7 cellular contexts compared by ENCODE assay signal in genomic region chrX:71869483-71870005, GRCh38. TPM values are rescaled to one million over a fixed set of nuclear protein-coding genes. Genes with fewer than 3 reads are reported as not detected.
DNase-seq lines count a peak whose midpoint lies in the region; ATAC-seq and TF ChIP-seq lines count a peak whose summit lies in the region.
"Not testable (repeated sequence)": the region's sequence is repeated elsewhere in the genome, so short reads cannot be mapped to it uniquely, and the experiment has no call there.
"Had no signal": no experiment of that assay in that cellular context is flagged by ENCODE, and none has a peak within 500 bp of the region (broad histone marks: within the 10 kb centered on the region; RNA-seq: fewer than 3 reads in every experiment).

No MANE protein-coding gene starts in this region.

- intact Hi-C loops in mammary epithelial cell (cut with micrococcal nuclease), result loop anchor here (5.0 kb wide), 1 partner anchor 258 kb away; no protein-coding TSS in a partner anchor

- dilution Hi-C loops in mammary epithelial cell (cut with HindIII; ENCODE audit: low sequenced_read_pairs), result not testable (repeated sequence)

- DNase-seq in WTC11 (ENCODE audit: low spot score); activated T-cell treated with anti-CD3 and anti-CD28 coated beads, Interleukin-2, amount 50 U/mL, for 4 hours; stimulated activated effector memory CD8-positive, alpha-beta T cell treated with anti-CD3 and anti-CD28 coated beads, Interleukin-12 subunit alpha, Interleukin-12 subunit beta, amount 100 ng/mL, for 72 hours (ENCODE audit: low spot score in 2 of 2): not testable (repeated sequence)
- DNase-seq in mammary epithelial cell, result peak; percentile 14

- peak overlapping the region; percentile 88 for H3K27ac ChIP-seq in OCI-LY3 (ENCODE audit: low read length)
- not testable (repeated sequence) for H3K27ac ChIP-seq in mammary epithelial cell (ENCODE audit: insufficient read depth, low read depth, low read length)

- CTCF ChIA-PET in WTC11 (lab: Charles Lee), result interaction anchor here (1.9 kb wide), 1 partner anchor 153 kb away, joined by 6 read pairs; no protein-coding TSS in a partner anchor
- CTCF ChIA-PET in mammary epithelial cell (lab: Charles Lee; ENCODE audit: low non-redundant PET), result not testable (repeated sequence)

- not testable (repeated sequence) for H3K9me3 ChIP-seq in OCI-LY3 (ENCODE audit: insufficient read depth, low read length)
- peaks cover 10% of the 10 kb centered on the region for H3K9me3 ChIP-seq in mammary epithelial cell (replicated peaks; ENCODE audit: insufficient read depth, low read length)

- WGBS in mammary epithelial cell (ENCODE audit: low coverage, missing lambda C conversion rate), result 72% methylated on average over 7 of the region's 15 CpGs

- not testable (repeated sequence) for ATAC-seq in WTC11; stimulated activated effector memory CD8-positive, alpha-beta T cell treated with anti-CD3 and anti-CD28 coated beads, Interleukin-12 subunit alpha, Interleukin-12 subunit beta, amount 100 ng/mL, for 72 hours
- ATAC-seq in activated T-cell treated with anti-CD3 and anti-CD28 coated beads, Interleukin-2, amount 50 U/mL, for 4 hours, result peak; percentile 7 to 45

- not testable (repeated sequence) for H3K27me3 ChIP-seq in OCI-LY3 (ENCODE audit: low read depth, low read length); mammary epithelial cell (ENCODE audit: insufficient read depth, low read length)

- 0 out of 2 replicates have a peak overlapping the region, but pooled peaks have one; percentile 19 for H3K27ac Mint-ChIP-seq in WTC11
- H3K27ac Mint-ChIP-seq in activated naive CD4-positive, alpha-beta T cell treated with anti-CD3 and anti-CD28 coated beads, Interleukin-2, amount 50 U/mL, for 24 hours, result peak overlapping the region; percentile 46
- not testable (repeated sequence) for H3K27ac Mint-ChIP-seq in stimulated activated effector memory CD8-positive, alpha-beta T cell treated with anti-CD3 and anti-CD28 coated beads, Interleukin-12 subunit alpha, Interleukin-12 subunit beta, amount 100 ng/mL, for 72 hours

- not testable (repeated sequence) for BruUV-seq in mammary epithelial cell (replicated peaks; lab: Mats Ljungman, UMichigan)

- not testable (repeated sequence) for H3K4me3 Mint-ChIP-seq in WTC11; activated T-cell treated with anti-CD3 and anti-CD28 coated beads, Interleukin-2, amount 50 U/mL, for 4 hours; activated naive CD4-positive, alpha-beta T cell treated with anti-CD3 and anti-CD28 coated beads, Interleukin-2, amount 50 U/mL, for 24 hours
- peak overlapping the region; percentile 43 for H3K4me3 Mint-ChIP-seq in stimulated activated effector memory CD8-positive, alpha-beta T cell treated with anti-CD3 and anti-CD28 coated beads, Interleukin-12 subunit alpha, Interleukin-12 subunit beta, amount 100 ng/mL, for 72 hours

- peak overlapping the region; percentile 43 for H3K4me3 ChIP-seq in OCI-LY3 (ENCODE audit: low read length)
- H3K4me3 ChIP-seq in mammary epithelial cell (replicated peaks in 1 of 3; ENCODE audit: insufficient read depth in 1 of 3, low read depth in 2 of 3, low read length in 3 of 3), result not testable (repeated sequence)

- peaks cover 42% of the 10 kb centered on the region for H3K4me1 ChIP-seq in OCI-LY3 (ENCODE audit: low read length)
- H3K4me1 ChIP-seq in mammary epithelial cell (ENCODE audit: insufficient read depth, low read length), result not testable (repeated sequence)

- not testable (repeated sequence) for H4K20me1 ChIP-seq in OCI-LY3 (ENCODE audit: insufficient read depth, low read length); mammary epithelial cell (ENCODE audit: insufficient read depth, low read length)

- not testable (repeated sequence) for H3K4me1 Mint-ChIP-seq in WTC11; activated T-cell treated with anti-CD3 and anti-CD28 coated beads, Interleukin-2, amount 50 U/mL, for 4 hours (ENCODE audit: low read depth); activated naive CD4-positive, alpha-beta T cell treated with anti-CD3 and anti-CD28 coated beads, Interleukin-2, amount 50 U/mL, for 24 hours
- H3K4me1 Mint-ChIP-seq in stimulated activated effector memory CD8-positive, alpha-beta T cell treated with anti-CD3 and anti-CD28 coated beads, Interleukin-12 subunit alpha, Interleukin-12 subunit beta, amount 100 ng/mL, for 72 hours, result peaks cover 14% of the 10 kb centered on the region

- H3K9me3 Mint-ChIP-seq in WTC11; activated T-cell treated with anti-CD3 and anti-CD28 coated beads, Interleukin-2, amount 50 U/mL, for 4 hours; activated naive CD4-positive, alpha-beta T cell treated with anti-CD3 and anti-CD28 coated beads, Interleukin-2, amount 50 U/mL, for 24 hours; stimulated activated effector memory CD8-positive, alpha-beta T cell treated with anti-CD3 and anti-CD28 coated beads, Interleukin-12 subunit alpha, Interleukin-12 subunit beta, amount 100 ng/mL, for 72 hours: not testable (repeated sequence)

- not testable (repeated sequence) for H3K79me2 ChIP-seq in OCI-LY3 (ENCODE audit: low read length); mammary epithelial cell (ENCODE audit: insufficient read depth, low read length)

- H3K36me3 Mint-ChIP-seq in WTC11; activated T-cell treated with anti-CD3 and anti-CD28 coated beads, Interleukin-2, amount 50 U/mL, for 4 hours (ENCODE audit: insufficient read depth); activated naive CD4-positive, alpha-beta T cell treated with anti-CD3 and anti-CD28 coated beads, Interleukin-2, amount 50 U/mL, for 24 hours; stimulated activated effector memory CD8-positive, alpha-beta T cell treated with anti-CD3 and anti-CD28 coated beads, Interleukin-12 subunit alpha, Interleukin-12 subunit beta, amount 100 ng/mL, for 72 hours: not testable (repeated sequence)

- H3K27me3 Mint-ChIP-seq in WTC11 (ENCODE audit: low read depth); activated naive CD4-positive, alpha-beta T cell treated with anti-CD3 and anti-CD28 coated beads, Interleukin-2, amount 50 U/mL, for 24 hours: not testable (repeated sequence)
- peaks cover 17% of the 10 kb centered on the region for H3K27me3 Mint-ChIP-seq in activated T-cell treated with anti-CD3 and anti-CD28 coated beads, Interleukin-2, amount 50 U/mL, for 4 hours (ENCODE audit: low read depth)

- H2AFZ ChIP-seq in OCI-LY3 (ENCODE audit: low read depth, low read length); mammary epithelial cell (ENCODE audit: low read depth, low read length): not testable (repeated sequence)

- peak overlapping the region; percentile 74; the same call in 1 of the 2 replicates for H3K9ac ChIP-seq in OCI-LY3 (ENCODE audit: low read length)
- H3K9ac ChIP-seq in mammary epithelial cell (ENCODE audit: insufficient read depth, low read length), result not testable (repeated sequence)

- POLR2A ChIA-PET in WTC11 (lab: Charles Lee), result not testable (repeated sequence)

- in situ Hi-C loops in mammary epithelial cell (cut with MboI; ENCODE audit: low sequenced_read_pairs in 2 of 2), result not testable (repeated sequence)

- peak overlapping the region; percentile 64 for H3K4me2 ChIP-seq in OCI-LY3 (ENCODE audit: low read length)
- not testable (repeated sequence) for H3K4me2 ChIP-seq in mammary epithelial cell (ENCODE audit: insufficient read depth, low read depth, low read length)

- H3K36me3 ChIP-seq in OCI-LY3 (replicated peaks; ENCODE audit: low read depth, low read length); mammary epithelial cell (ENCODE audit: insufficient read depth, low read length): not testable (repeated sequence)

- not testable (repeated sequence) for TF ChIP-seq CTCF in OCI-LY3 (IDR thresholded peaks at IDR 0.05; ENCODE audit: low read depth, low read length); WTC11 (IDR thresholded peaks at IDR 0.05); mammary epithelial cell (conservative IDR thresholded peaks at IDR 0.05 in 1 of 2, IDR thresholded peaks at IDR 0.05 in 1 of 2; ENCODE audit: extremely low read depth in 1 of 2, insufficient read depth in 1 of 2, low read depth in 1 of 2, low read length in 2 of 2)

RNA-seq across cellular contexts. Expression of gene NHSL2, which starts 41.1 kb away (rescaled TPM):
- 6.4 to 8.1 TPM (median 7.9 TPM) in 3 replicates for total RNA-seq in WTC11 (2021)
- total RNA-seq in activated T-cell treated with anti-CD3 and anti-CD28 coated beads, Interleukin-2, amount 50 U/mL, for 4 hours, result under 1 TPM; 0.30 to 0.65 (median 0.32) TPM
- under 1 TPM in 1 of 2 donors, not detected in 1; 0.17 TPM for total RNA-seq in mammary epithelial cell
- 0.06 TPM for polyA plus RNA-seq in mammary epithelial cell
- polyA minus RNA-seq in mammary epithelial cell, result not detected
- total RNA-seq: HepG2 had no signal
- polyA plus RNA-seq: HepG2 had no signal
